Comparison of ENCODE assay signal across 16 cellular contexts in genomic region chr17:64607862-64608565, GRCh38. TPM values are rescaled to one million over a fixed set of nuclear protein-coding genes. Genes with fewer than 3 reads are reported as not detected.
DNase-seq lines count a peak whose midpoint lies in the region; ATAC-seq and TF ChIP-seq lines count a peak whose summit lies in the region.
"Had no signal": no experiment of that assay in that cellular context is flagged by ENCODE, and none has a peak within 500 bp of the region (broad histone marks: within the 10 kb centered on the region; RNA-seq: fewer than 3 reads in every experiment).

No MANE protein-coding gene starts in this region.

- H3K36me3 ChIP-seq in CD8-positive, alpha-beta T cell (ENCODE audit: insufficient read depth, low read length): no peaks in the 10 kb centered on the region

- CTCF ChIA-PET in CD8-positive, alpha-beta T cell (lab: Charles Lee): no interaction called here
- CTCF ChIA-PET in WTC11 (lab: Charles Lee): interaction anchor here (0.5 to 1.6 kb wide), 2 partner anchors 41 to 304 kb away, joined by 3 to 5 read pairs; no protein-coding TSS in a partner anchor

- no peaks in the 10 kb centered on the region for H3K27me3 Mint-ChIP-seq in CD8-positive, alpha-beta T cell (ENCODE audit: low read depth)
- H3K27me3 Mint-ChIP-seq in immature natural killer cell (ENCODE audit: low read depth in 3 of 3) (no peaks in the 10 kb centered on the region), CD14-positive monocyte (ENCODE audit: low read depth in 3 of 3) (no peaks in the 10 kb centered on the region), WTC11 (ENCODE audit: low read depth) (no peaks in the 10 kb centered on the region)

- TF ChIP-seq CTCF in AG10803 (conservative IDR thresholded peaks at IDR 0.05; ENCODE audit: low read length) (no peak), CD14-positive monocyte (IDR thresholded peaks at IDR 0.05) (no peak), WTC11 (IDR thresholded peaks at IDR 0.05) (no peak)
- TF ChIP-seq CTCF in CD8-positive, alpha-beta T cell (IDR thresholded peaks at IDR 0.05): no peak

- peaks cover 4% of the 10 kb centered on the region for H3K36me3 Mint-ChIP-seq in CD8-positive, alpha-beta T cell
- H3K36me3 Mint-ChIP-seq in activated naive CD4-positive, alpha-beta T cell treated with anti-CD3 and anti-CD28 coated beads, Interleukin-2, amount 50 U/mL, for 72 hours: no peaks in the 10 kb centered on the region
- no peaks in the 10 kb centered on the region for H3K36me3 Mint-ChIP-seq in immature natural killer cell
- peaks cover 6 to 7% of the 10 kb centered on the region in 2 donors for H3K36me3 Mint-ChIP-seq in CD14-positive monocyte
- H3K36me3 Mint-ChIP-seq in WTC11: no peaks in the 10 kb centered on the region

- H3K27me3 ChIP-seq in CD8-positive, alpha-beta T cell (ENCODE audit: insufficient read depth, low read length): no peaks in the 10 kb centered on the region
- H3K27me3 ChIP-seq: testis had no signal

- intact Hi-C loops in CD8-positive, alpha-beta T cell (cut with DNase I, micrococcal nuclease): loop anchor here in 1 of 2 experiments (10.0 kb wide), 1 partner anchor 127 kb away; no protein-coding TSS in a partner anchor
- intact Hi-C loops in CD14-positive monocyte (cut with micrococcal nuclease): no loop called here

- H3K27ac ChIP-seq in CD8-positive, alpha-beta T cell (ENCODE audit: low read depth, low read length): no peak overlapping the region
- H3K27ac ChIP-seq: testis had no signal

- H3K27ac Mint-ChIP-seq in CD8-positive, alpha-beta T cell: peak overlapping the region; percentile 34
- peak overlapping the region; percentile 67 to 87 for H3K27ac Mint-ChIP-seq in activated naive CD4-positive, alpha-beta T cell treated with anti-CD3 and anti-CD28 coated beads, Interleukin-2, amount 50 U/mL, for 72 hours
- peak overlapping the region; percentile 13 to 78 (median 52) for H3K27ac Mint-ChIP-seq in immature natural killer cell
- H3K27ac Mint-ChIP-seq in CD14-positive monocyte: peak overlapping the region in 3 of 7 donors; percentile 0 to 76 (median 12)
- no peak overlapping the region for H3K27ac Mint-ChIP-seq in WTC11
- H3K27ac Mint-ChIP-seq: endodermal cell had no signal

- peaks cover 9% of the 10 kb centered on the region for H3K4me1 ChIP-seq in CD8-positive, alpha-beta T cell (ENCODE audit: insufficient read depth, low read length)

- POLR2A ChIA-PET in CD8-positive, alpha-beta T cell (lab: Charles Lee): interaction anchor here (0.6 kb wide), 1 partner anchor 17 kb away, joined by 3 read pairs; no protein-coding TSS in a partner anchor
- POLR2A ChIA-PET in WTC11 (lab: Charles Lee): no interaction called here

- no peaks in the 10 kb centered on the region for H3K9me3 ChIP-seq in CD8-positive, alpha-beta T cell (ENCODE audit: low read length)
- H3K9me3 ChIP-seq: testis had no signal

- H3K4me3 Mint-ChIP-seq in CD8-positive, alpha-beta T cell: no peak overlapping the region
- H3K4me3 Mint-ChIP-seq in immature natural killer cell (peak overlapping the region in 1 of 5 donors; percentile 15), CD14-positive monocyte (no peak overlapping the region), WTC11 (no peak overlapping the region)
- H3K4me3 Mint-ChIP-seq: endodermal cell, nephron had no signal

- peaks cover 34% of the 10 kb centered on the region for H3K4me1 Mint-ChIP-seq in CD8-positive, alpha-beta T cell (ENCODE audit: low read depth)
- H3K4me1 Mint-ChIP-seq in immature natural killer cell: peaks cover 31 to 57% of the 10 kb centered on the region in 2 donors
- peaks cover 13% of the 10 kb centered on the region for H3K4me1 Mint-ChIP-seq in CD14-positive monocyte
- no peaks in the 10 kb centered on the region for H3K4me1 Mint-ChIP-seq in WTC11

- H3K9me3 Mint-ChIP-seq in CD8-positive, alpha-beta T cell: no peaks in the 10 kb centered on the region
- H3K9me3 Mint-ChIP-seq in activated naive CD4-positive, alpha-beta T cell treated with anti-CD3 and anti-CD28 coated beads, Interleukin-2, amount 50 U/mL, for 72 hours: no peaks in the 10 kb centered on the region
- H3K9me3 Mint-ChIP-seq in immature natural killer cell (no peaks in the 10 kb centered on the region), CD14-positive monocyte (peaks cover 0 to 3% (median 0%) of the 10 kb centered on the region in 7 donors), WTC11 (no peaks in the 10 kb centered on the region)

- no peak overlapping the region for H3K4me3 ChIP-seq in AG10803 (ENCODE audit: low read length)
- no peak overlapping the region for H3K4me3 ChIP-seq in CD8-positive, alpha-beta T cell (ENCODE audit: low read depth, low read length)
- H3K4me3 ChIP-seq: testis had no signal

- ATAC-seq in CD8-positive, alpha-beta T cell: no peak
- ATAC-seq in activated naive CD4-positive, alpha-beta T cell treated with anti-CD3 and anti-CD28 coated beads, Interleukin-2, amount 50 U/mL, for 72 hours: no peak
- ATAC-seq in HG02763 (IDR thresholded peaks at IDR 0.05; ENCODE audit: unreplicated experiment) (no peak), WTC11 (no peak)

- DNase-seq in AG10803 (ENCODE audit: low read depth) (peak; percentile 17), immature natural killer cell (no peak), CD14-positive monocyte (ENCODE audit: low spot score) (no peak), WTC11 (ENCODE audit: low spot score) (no peak)
- DNase-seq in CD8-positive, alpha-beta T cell: no peak
- no peak for DNase-seq in activated naive CD4-positive, alpha-beta T cell treated with anti-CD3 and anti-CD28 coated beads, Interleukin-2, amount 50 U/mL, for 72 hours (ENCODE audit: low spot score in 2 of 2)
- DNase-seq: activated CD4-positive, CD25-positive, alpha-beta regulatory T cell treated with anti-CD3 and anti-CD28 coated beads, Interleukin-2, amount 50 U/mL, for 72 hours; amniotic stem cell; endodermal cell; hippocampal formation; NCI-H1092 treated with DMSO at 0.1 percent for 48 hours; NCI-H526 treated with DMSO at 0.1 percent for 48 hours; T1000; testis had no signal

TF ChIP-seq in WTC11, 78 proteins besides CTCF, POLR2A, EP300 and RAD21:
- TF ChIP-seq ZBTB21 (CRISPR knock-in tag; IDR thresholded peaks at IDR 0.05; ENCODE audit: borderline replicate concordance) (no peak), ZNF317 (CRISPR knock-in tag; IDR thresholded peaks at IDR 0.05; ENCODE audit: borderline replicate concordance, low read depth) (no peak), CREB1 (CRISPR knock-in tag; IDR thresholded peaks at IDR 0.05) (no peak), JAZF1 (CRISPR knock-in tag; IDR thresholded peaks at IDR 0.05) (no peak), SMAD4 (CRISPR knock-in tag; IDR thresholded peaks at IDR 0.05) (no peak), PRRX2 (CRISPR knock-in tag; IDR thresholded peaks at IDR 0.05) (no peak), GTF2I (CRISPR knock-in tag; conservative IDR thresholded peaks at IDR 0.05) (no peak), ZNF232 (CRISPR knock-in tag; IDR thresholded peaks at IDR 0.05) (no peak), SP1 (CRISPR knock-in tag; conservative IDR thresholded peaks at IDR 0.05) (no peak), NFATC4 (CRISPR knock-in tag; IDR thresholded peaks at IDR 0.05) (no peak), MXD4 (CRISPR knock-in tag; IDR thresholded peaks at IDR 0.05; ENCODE audit: borderline replicate concordance) (no peak), ZMAT4 (CRISPR knock-in tag; IDR thresholded peaks at IDR 0.05) (no peak), FOXP4 (CRISPR knock-in tag; IDR thresholded peaks at IDR 0.05) (no peak), JUN (CRISPR knock-in tag; IDR thresholded peaks at IDR 0.05) (no peak)
- TF ChIP-seq, protein P1, sequence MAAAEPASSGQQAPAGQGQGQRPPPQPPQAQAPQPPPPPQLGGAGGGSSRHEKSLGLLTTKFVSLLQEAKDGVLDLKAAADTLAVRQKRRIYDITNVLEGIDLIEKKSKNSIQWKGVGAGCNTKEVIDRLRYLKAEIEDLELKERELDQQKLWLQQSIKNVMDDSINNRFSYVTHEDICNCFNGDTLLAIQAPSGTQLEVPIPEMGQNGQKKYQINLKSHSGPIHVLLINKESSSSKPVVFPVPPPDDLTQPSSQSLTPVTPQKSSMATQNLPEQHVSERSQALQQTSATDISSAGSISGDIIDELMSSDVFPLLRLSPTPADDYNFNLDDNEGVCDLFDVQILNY (CRISPR knock-in tag; IDR thresholded peaks at IDR 0.05): no peak
TF ChIP-seq in WTC11: peak in this region for 0.

RNA-seq across cellular contexts. Expression of gene SMURF2, which starts 54.1 kb away (rescaled TPM):
- 10 to 100 TPM; 27.3 to 28.1 TPM for total RNA-seq in CD8-positive, alpha-beta T cell
- 10 to 100 TPM; 14.9 to 16.0 TPM for total RNA-seq in activated naive CD4-positive, alpha-beta T cell treated with anti-CD3 and anti-CD28 coated beads, Interleukin-2, amount 50 U/mL, for 72 hours
- polyA plus RNA-seq in immature natural killer cell: 1 to 10 TPM; 8.1 to 8.5 (median 8.3) TPM
- polyA plus RNA-seq in CD14-positive monocyte: 1 to 10 TPM; 2.2 to 4.5 TPM
- total RNA-seq in WTC11 (2021): 21.6 to 24.0 TPM (median 23.0 TPM) in 3 replicates
